Comparison of ENCODE assay signal across 9 cellular contexts in genomic region chr18:9771977-9772660, GRCh38.
DNase-seq lines count a peak whose midpoint lies in the region; ATAC-seq, FAIRE-seq and TF ChIP-seq lines count a peak whose summit lies in the region.
"Had no signal": no experiment of that assay in that cellular context is flagged by ENCODE, and none has a peak within 500 bp of the region (broad histone marks: within the 10 kb centered on the region; RNA-seq: fewer than 3 reads in every experiment).

No MANE protein-coding gene starts in this region.

- TF ChIP-seq CTCF in heart right ventricle (IDR thresholded peaks at IDR 0.05) (no peak), H1 (IDR thresholded peaks at IDR 0.05; ENCODE audit: control extremely low read depth in 1 of 3, insufficient read depth in 1 of 3, low read depth in 1 of 3, low read length in 3 of 3) (no peak), neutrophil (IDR thresholded peaks at IDR 0.05) (no peak), gastrocnemius medialis (IDR thresholded peaks at IDR 0.05 in 4 of 5, conservative IDR thresholded peaks at IDR 0.05 in 1 of 5) (no peak)

- no peak overlapping the region for H4K8ac ChIP-seq in H1 (ENCODE audit: extremely low read depth, insufficient read depth, low read length)

- no peak overlapping the region for H3K23ac ChIP-seq in H1 (ENCODE audit: insufficient read length)

- no peak overlapping the region for H2BK20ac ChIP-seq in H1 (ENCODE audit: low read length)

- 0 out of 2 replicates have a peak overlapping the region, but pooled peaks have one; percentile 45 for H2AK5ac ChIP-seq in H1 (ENCODE audit: low read depth, low read length)

- H2BK15ac ChIP-seq in H1 (ENCODE audit: low read length): no peak overlapping the region

- H4K5ac ChIP-seq in H1 (ENCODE audit: insufficient read length, low read depth, low read length): no peak overlapping the region

- H3K36me3 ChIP-seq in heart right ventricle (peaks cover 0 to 4% (median 0%) of the 10 kb centered on the region in 9 donors), H1 (ENCODE audit: control insufficient read depth in 2 of 4, insufficient read depth in 4 of 4, low read length in 3 of 4) (no peaks in the 10 kb centered on the region), neutrophil (peaks cover 6% of the 10 kb centered on the region), aorta (ENCODE audit: control insufficient read depth in 1 of 2, insufficient read depth in 2 of 2, low read length in 1 of 2) (no peaks in the 10 kb centered on the region), gastrocnemius medialis (no peaks in the 10 kb centered on the region)

- H3K23me2 ChIP-seq in H1 (ENCODE audit: low read depth, low read length): no peaks in the 10 kb centered on the region

- no peaks in the 10 kb centered on the region for H4K20me1 ChIP-seq in H1 (replicated peaks in 1 of 2; ENCODE audit: control insufficient read depth in 1 of 2, insufficient read depth in 2 of 2, low read length in 2 of 2)

- POLR2A ChIA-PET in H1 (lab: Charles Lee; ENCODE audit: partially characterized antibody): no interaction called here

- 85 to 90% methylated on average over 14 of the region's 14 CpGs for WGBS in heart right ventricle, 2 donors
- WGBS in H1 (ENCODE audit: extremely low coverage in 1 of 2, insufficient coverage in 1 of 2, insufficient read length in 1 of 2, insufficient replicate concordance in 2 of 2, low coverage in 1 of 2, low lambda C conversion rate in 2 of 2, missing lambda C conversion rate in 1 of 2), 2 experiments: 79% methylated on average over 14 of the region's 14 CpGs; no CpG with 5 or more reads in 1 of the 2 experiments
- 86 to 92% methylated on average over 14 of the region's 14 CpGs for WGBS in aorta, 2 donors

- H3K27ac ChIP-seq in heart right ventricle (peak overlapping the region in 1 of 10 donors; percentile 86), H1 (ENCODE audit: low read depth, low read length) (no peak overlapping the region), neutrophil (peak overlapping the region; percentile 89), aorta (ENCODE audit: low read depth in 1 of 2, low read length in 2 of 2) (no peak overlapping the region), gastrocnemius medialis (no peak overlapping the region)

- H3K79me1 ChIP-seq in H1 (ENCODE audit: low read depth, low read length): no peaks in the 10 kb centered on the region

- H3K4ac ChIP-seq in H1 (replicated peaks; ENCODE audit: insufficient read length, low read depth, low read length): no peak overlapping the region

- in situ Hi-C loops in gastrocnemius medialis (cut with MboI; ENCODE audit: low sequenced_read_pairs in 4 of 4): no loop called here

- H3K27me3 ChIP-seq in heart right ventricle (no peaks in the 10 kb centered on the region), H1 (replicated peaks in 1 of 4; ENCODE audit: control insufficient read depth in 3 of 4, extremely low read depth in 1 of 4, insufficient read depth in 3 of 4, low read length in 3 of 4) (no peaks in the 10 kb centered on the region), neutrophil (no peaks in the 10 kb centered on the region), aorta (ENCODE audit: control insufficient read depth in 1 of 2, insufficient read depth in 2 of 2, low read length in 1 of 2) (no peaks in the 10 kb centered on the region), gastrocnemius medialis (no peaks in the 10 kb centered on the region)

- no peak overlapping the region; the same call in 1 of the 2 replicates for H2BK12ac ChIP-seq in H1 (ENCODE audit: low read depth, low read length)

- TF ChIP-seq POLR2A in H1 (IDR thresholded peaks at IDR 0.05; ENCODE audit: control extremely low read depth in 1 of 2, low read depth in 2 of 2, low read length in 2 of 2) (no peak), gastrocnemius medialis (IDR thresholded peaks at IDR 0.05) (no peak)

- TF ChIP-seq RAD21 in H1 (IDR thresholded peaks at IDR 0.05 in 1 of 2, conservative IDR thresholded peaks at IDR 0.05 in 1 of 2; ENCODE audit: low read depth in 2 of 2, low read length in 2 of 2): no peak

- DNase-seq in heart right ventricle (no peak), Right ventricle myocardium inferior (ENCODE audit: missing footprints) (no peak), H1 (ENCODE audit: low read depth in 1 of 2, low spot score in 2 of 2) (no peak), aorta (no peak), HuH-7 (ENCODE audit: low spot score) (no peak), gastrocnemius medialis (no peak), AG08395 (ENCODE audit: low spot score) (no peak)
- DNase-seq: NCI-H2081 had no signal

- H3K4me2 ChIP-seq in H1 (ENCODE audit: insufficient read depth in 1 of 2, low read depth in 2 of 2, low read length in 2 of 2): no peak overlapping the region

- no peak overlapping the region for H3K56ac ChIP-seq in H1 (replicated peaks; ENCODE audit: insufficient read length, low read depth, low read length)

- peak overlapping the region; percentile 38 for H2BK120ac ChIP-seq in H1 (replicated peaks; ENCODE audit: low read depth, low read length)

- ATAC-seq in heart right ventricle: peak in 5 of 8 donors; percentile 14 to 50 (median 38)
- no peak for ATAC-seq in Right ventricle myocardium inferior
- ATAC-seq in aorta (ENCODE audit: low FRiP score): peak; percentile 36
- no peak for ATAC-seq in gastrocnemius medialis

- intact Hi-C loops in heart right ventricle (cut with DNase I): loop anchor here (1.0 to 10.0 kb wide), 11 partner anchors 65 to 197 kb away; partner anchors contain the start of genes RAB31 (in 2 of the 10) and PPP4R1 (in 1 of the 10)
- intact Hi-C loops in Right ventricle myocardium inferior (cut with DNase I): loop anchor here (5.0 to 10.0 kb wide), 3 partner anchors 90 to 195 kb away; partner anchors contain the start of gene PPP4R1
- intact Hi-C loops in aorta (cut with DNase I): loop anchor here (5.0 to 10.0 kb wide), 3 partner anchors 85 to 197 kb away; partner anchors contain the start of gene PPP4R1 (in 1 of the 2)
- intact Hi-C loops in gastrocnemius medialis (cut with DNase I; ENCODE audit: low total_unique reads): loop anchor here (1.0 kb wide), 3 partner anchors 88 to 197 kb away; no protein-coding TSS in a partner anchor

- no peak overlapping the region for H3K18ac ChIP-seq in H1 (ENCODE audit: extremely low read depth, low read length)

- no peak for FAIRE-seq in H1 (lab: Jason Lieb, UNC)

- TF ChIP-seq EP300 in H1 (IDR thresholded peaks at IDR 0.05; ENCODE audit: borderline replicate concordance in 1 of 2, low read depth in 2 of 2, low read length in 2 of 2): no peak

- H3K14ac ChIP-seq in H1 (ENCODE audit: insufficient read length): no peak overlapping the region

- no peak overlapping the region for H3K9ac ChIP-seq in H1 (replicated peaks in 1 of 4; ENCODE audit: extremely low read depth in 1 of 4, low read depth in 3 of 4, low read length in 3 of 4)

- H3K9me3 ChIP-seq in heart right ventricle: peaks cover 0 to 5% (median 0%) of the 10 kb centered on the region in 11 donors
- H3K9me3 ChIP-seq in H1 (ENCODE audit: insufficient read depth in 2 of 2, low read depth in 1 of 2, low read length in 1 of 2): no peaks in the 10 kb centered on the region
- H3K9me3 ChIP-seq in neutrophil: no peaks in the 10 kb centered on the region
- H3K9me3 ChIP-seq in aorta (ENCODE audit: control insufficient read depth, low read length): no peaks in the 10 kb centered on the region
- no peaks in the 10 kb centered on the region for H3K9me3 ChIP-seq in gastrocnemius medialis

- H2BK5ac ChIP-seq in H1 (ENCODE audit: low read depth, low read length): no peak overlapping the region

- H3K79me2 ChIP-seq in H1 (ENCODE audit: control insufficient read depth in 1 of 2, insufficient read depth in 2 of 2, low read length in 2 of 2): no peaks in the 10 kb centered on the region

- CTCF ChIA-PET in H1 (lab: Charles Lee; ENCODE audit: partially characterized antibody): interaction anchor here (0.9 to 2.3 kb wide), 7 partner anchors 8 to 179 kb away, joined by 3 to 8 read pairs (median 5); no protein-coding TSS in a partner anchor

- H3K4me3 ChIP-seq in heart right ventricle (no peak overlapping the region), H1 (ENCODE audit: extremely low read depth in 1 of 4, insufficient read depth in 2 of 4, low read depth in 3 of 4, low read length in 4 of 4) (no peak overlapping the region), neutrophil (ENCODE audit: low read depth in 1 of 2, low read length in 1 of 2) (peak overlapping the region; percentile 51 to 54), aorta (ENCODE audit: low read length in 2 of 2) (no peak overlapping the region), gastrocnemius medialis (no peak overlapping the region)

- H3K4me1 ChIP-seq in heart right ventricle: peaks cover 0 to 79% (median 8%) of the 10 kb centered on the region in 9 donors
- H3K4me1 ChIP-seq in H1 (replicated peaks in 1 of 4; ENCODE audit: control insufficient read depth in 3 of 4, insufficient read depth in 4 of 4, low read length in 3 of 4): peaks cover 2 to 9% (median 3%) of the 10 kb centered on the region in 4 experiments
- H3K4me1 ChIP-seq in neutrophil (ENCODE audit: control insufficient read depth in 1 of 2, insufficient read depth in 1 of 2, low read depth in 1 of 2, low read length in 1 of 2): peaks cover 76 to 78% of the 10 kb centered on the region in 2 experiments
- H3K4me1 ChIP-seq in aorta (ENCODE audit: control insufficient read depth in 1 of 2, insufficient read depth in 2 of 2, low read length in 2 of 2): peaks cover 0 to 4% of the 10 kb centered on the region in 2 donors
- H3K4me1 ChIP-seq in gastrocnemius medialis: no peaks in the 10 kb centered on the region

- H2AFZ ChIP-seq in H1 (ENCODE audit: low read length): no peak overlapping the region

- no peak overlapping the region for H4K91ac ChIP-seq in H1 (replicated peaks; ENCODE audit: insufficient read length, low read length)

TF ChIP-seq in H1, 55 proteins besides CTCF, POLR2A, EP300 and RAD21:
- no peak for TF ChIP-seq KDM4A (IDR thresholded peaks at IDR 0.05; ENCODE audit: low read depth, low read length, severe bottlenecking)
TF ChIP-seq in H1: peak in this region for 0.

Comparison
In these comparisons a context has a peak if more than half of its experiments do, and no peak if none do; other contexts are left out.
1. ATAC-seq: peak in heart right ventricle (5 of 8) and aorta (single experiment); none in Right ventricle myocardium inferior (single experiment) and gastrocnemius medialis (0 of 2).
2. H3K4me3 ChIP-seq: peak in neutrophil (2 of 2); none in heart right ventricle (0 of 10), H1 (0 of 4), aorta (0 of 2) and gastrocnemius medialis (0 of 4).